Comparison of ENCODE assay signal across 1 cellular context in the genomic region with DNA sequence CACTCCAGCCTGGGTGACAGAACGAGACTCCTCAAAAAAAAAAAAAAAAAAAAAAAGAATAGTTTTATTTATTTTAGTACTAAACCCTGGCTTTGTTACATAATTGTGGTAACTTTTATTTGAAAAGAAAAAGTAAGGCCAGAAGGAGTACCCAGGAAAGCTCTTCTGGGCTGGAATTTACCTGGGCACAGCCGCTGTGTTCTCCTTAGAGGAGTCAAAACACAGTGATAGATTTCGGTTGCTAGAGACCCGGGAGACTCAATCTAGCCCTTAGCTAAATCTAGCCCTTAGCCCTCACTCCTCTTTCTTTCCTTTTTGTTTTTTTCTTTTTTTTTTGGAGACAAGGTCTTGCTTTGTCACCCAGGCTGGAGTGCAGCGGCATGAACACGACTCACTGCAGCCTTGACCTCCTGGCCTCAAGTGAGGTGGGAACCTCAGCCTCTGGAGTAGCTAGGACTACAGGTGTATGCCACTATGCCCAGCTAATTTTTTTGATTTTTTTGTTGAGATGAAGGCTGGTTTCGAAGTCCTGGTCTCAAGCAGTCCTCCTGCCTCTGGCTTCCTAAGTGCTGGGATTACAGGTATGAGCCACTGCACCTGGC.
TF ChIP-seq lines count a peak whose summit lies in the region.

No MANE protein-coding gene starts in this region.

TF ChIP-seq in HepG2, 621 proteins besides CTCF, POLR2A, EP300 and RAD21 (continued from another document):
- TF ChIP-seq, protein P1, sequence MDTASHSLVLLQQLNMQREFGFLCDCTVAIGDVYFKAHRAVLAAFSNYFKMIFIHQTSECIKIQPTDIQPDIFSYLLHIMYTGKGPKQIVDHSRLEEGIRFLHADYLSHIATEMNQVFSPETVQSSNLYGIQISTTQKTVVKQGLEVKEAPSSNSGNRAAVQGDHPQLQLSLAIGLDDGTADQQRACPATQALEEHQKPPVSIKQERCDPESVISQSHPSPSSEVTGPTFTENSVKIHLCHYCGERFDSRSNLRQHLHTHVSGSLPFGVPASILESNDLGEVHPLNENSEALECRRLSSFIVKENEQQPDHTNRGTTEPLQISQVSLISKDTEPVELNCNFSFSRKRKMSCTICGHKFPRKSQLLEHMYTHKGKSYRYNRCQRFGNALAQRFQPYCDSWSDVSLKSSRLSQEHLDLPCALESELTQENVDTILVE (CRISPR knock-in tag; IDR thresholded peaks at IDR 0.05), result no peak
- TF ChIP-seq, protein P2, sequence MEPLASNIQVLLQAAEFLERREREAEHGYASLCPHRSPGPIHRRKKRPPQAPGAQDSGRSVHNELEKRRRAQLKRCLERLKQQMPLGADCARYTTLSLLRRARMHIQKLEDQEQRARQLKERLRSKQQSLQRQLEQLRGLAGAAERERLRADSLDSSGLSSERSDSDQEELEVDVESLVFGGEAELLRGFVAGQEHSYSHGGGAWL (CRISPR knock-in tag; IDR thresholded peaks at IDR 0.05), result no peak
- TF ChIP-seq NFE2L2 (IDR thresholded peaks at IDR 0.05; ENCODE audit: low read length) (no peak), POLR2AphosphoS5 (IDR thresholded peaks at IDR 0.05; ENCODE audit: low read depth, low read length) (no peak), NR2F6 (IDR thresholded peaks at IDR 0.05) (no peak), NR2F6 (CRISPR knock-in tag; IDR thresholded peaks at IDR 0.05) (peak; percentile 49; the same call in 1 of the 2 replicates)
- TF ChIP-seq, protein P3, sequence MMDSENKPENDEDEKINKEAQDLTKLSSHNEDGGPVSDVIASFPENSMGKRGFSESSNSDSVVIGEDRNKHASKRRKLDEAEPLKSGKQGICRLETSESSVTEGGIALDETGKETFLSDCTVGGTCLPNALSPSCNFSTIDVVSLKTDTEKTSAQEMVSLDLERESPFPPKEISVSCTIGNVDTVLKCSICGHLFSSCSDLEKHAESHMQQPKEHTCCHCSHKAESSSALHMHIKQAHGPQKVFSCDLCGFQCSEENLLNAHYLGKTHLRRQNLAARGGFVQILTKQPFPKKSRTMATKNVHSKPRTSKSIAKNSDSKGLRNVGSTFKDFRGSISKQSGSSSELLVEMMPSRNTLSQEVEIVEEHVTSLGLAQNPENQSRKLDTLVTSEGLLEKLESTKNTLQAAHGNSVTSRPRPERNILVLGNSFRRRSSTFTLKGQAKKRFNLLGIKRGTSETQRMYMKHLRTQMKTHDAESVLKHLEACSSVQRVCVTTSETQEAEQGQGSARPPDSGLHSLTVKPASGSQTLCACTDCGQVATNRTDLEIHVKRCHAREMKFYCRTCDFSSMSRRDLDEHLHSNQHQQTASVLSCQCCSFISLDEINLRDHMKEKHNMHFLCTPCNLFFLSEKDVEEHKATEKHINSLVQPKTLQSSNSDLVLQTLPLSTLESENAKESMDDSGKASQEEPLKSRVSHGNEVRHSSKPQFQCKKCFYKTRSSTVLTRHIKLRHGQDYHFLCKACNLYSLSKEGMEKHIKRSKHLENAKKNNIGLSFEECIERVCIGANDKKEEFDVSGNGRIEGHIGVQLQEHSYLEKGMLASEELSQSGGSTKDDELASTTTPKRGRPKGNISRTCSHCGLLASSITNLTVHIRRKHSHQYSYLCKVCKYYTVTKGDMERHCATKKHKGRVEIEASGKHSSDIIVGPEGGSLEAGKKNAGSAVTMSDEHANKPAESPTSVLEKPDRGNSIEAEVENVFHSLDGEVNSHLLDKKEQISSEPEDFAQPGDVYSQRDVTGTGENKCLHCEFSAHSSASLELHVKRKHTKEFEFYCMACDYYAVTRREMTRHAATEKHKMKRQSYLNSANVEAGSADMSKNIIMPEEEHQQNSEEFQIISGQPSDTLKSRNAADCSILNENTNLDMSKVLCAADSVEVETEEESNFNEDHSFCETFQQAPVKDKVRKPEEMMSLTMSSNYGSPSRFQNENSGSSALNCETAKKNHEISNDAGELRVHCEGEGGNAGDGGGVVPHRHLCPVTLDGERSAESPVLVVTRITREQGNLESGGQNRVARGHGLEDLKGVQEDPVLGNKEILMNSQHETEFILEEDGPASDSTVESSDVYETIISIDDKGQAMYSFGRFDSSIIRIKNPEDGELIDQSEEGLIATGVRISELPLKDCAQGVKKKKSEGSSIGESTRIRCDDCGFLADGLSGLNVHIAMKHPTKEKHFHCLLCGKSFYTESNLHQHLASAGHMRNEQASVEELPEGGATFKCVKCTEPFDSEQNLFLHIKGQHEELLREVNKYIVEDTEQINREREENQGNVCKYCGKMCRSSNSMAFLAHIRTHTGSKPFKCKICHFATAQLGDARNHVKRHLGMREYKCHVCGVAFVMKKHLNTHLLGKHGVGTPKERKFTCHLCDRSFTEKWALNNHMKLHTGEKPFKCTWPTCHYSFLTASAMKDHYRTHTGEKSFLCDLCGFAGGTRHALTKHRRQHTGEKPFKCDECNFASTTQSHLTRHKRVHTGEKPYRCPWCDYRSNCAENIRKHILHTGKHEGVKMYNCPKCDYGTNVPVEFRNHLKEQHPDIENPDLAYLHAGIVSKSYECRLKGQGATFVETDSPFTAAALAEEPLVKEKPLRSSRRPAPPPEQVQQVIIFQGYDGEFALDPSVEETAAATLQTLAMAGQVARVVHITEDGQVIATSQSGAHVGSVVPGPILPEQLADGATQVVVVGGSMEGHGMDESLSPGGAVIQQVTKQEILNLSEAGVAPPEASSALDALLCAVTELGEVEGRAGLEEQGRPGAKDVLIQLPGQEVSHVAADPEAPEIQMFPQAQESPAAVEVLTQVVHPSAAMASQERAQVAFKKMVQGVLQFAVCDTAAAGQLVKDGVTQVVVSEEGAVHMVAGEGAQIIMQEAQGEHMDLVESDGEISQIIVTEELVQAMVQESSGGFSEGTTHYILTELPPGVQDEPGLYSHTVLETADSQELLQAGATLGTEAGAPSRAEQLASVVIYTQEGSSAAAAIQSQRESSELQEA (CRISPR knock-in tag; IDR thresholded peaks at IDR 0.05; ENCODE audit: not compliant biosample characterization), result no peak
